Comparison of ENCODE assay signal across 8 cellular contexts in the genomic region with DNA sequence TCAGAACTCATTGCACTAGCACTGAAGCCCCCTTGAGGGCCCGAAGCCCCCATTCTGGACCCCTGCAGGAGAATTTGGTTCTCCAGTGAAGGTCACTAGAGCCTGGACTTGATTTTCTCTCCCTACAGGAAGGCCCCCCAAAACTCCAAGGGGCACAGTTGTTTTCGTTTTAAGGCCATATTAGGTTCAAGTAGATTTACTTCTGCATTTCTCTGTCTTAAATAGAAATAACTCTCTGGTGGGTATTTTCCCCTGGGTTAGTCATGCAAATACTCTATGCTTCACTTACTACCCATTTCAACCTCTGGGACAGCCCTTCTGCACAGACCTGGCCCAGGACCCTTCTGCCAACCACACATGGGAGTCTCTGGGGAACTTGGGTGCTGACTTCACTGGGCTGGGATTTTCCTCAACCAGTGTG. TPM values are rescaled to one million over a fixed set of nuclear protein-coding genes. Genes with fewer than 3 reads are reported as not detected.
A peak's percentile ranks its signal among the peaks of the same experiment; 100 is the strongest.
DNase-seq lines count a peak whose midpoint lies in the region; ATAC-seq, FAIRE-seq and TF ChIP-seq lines count a peak whose summit lies in the region.

No MANE protein-coding gene starts in this region.

- no peaks in the 10 kb centered on the region for H3K79me1 ChIP-seq in H1 (ENCODE audit: low read depth, low read length)

- FAIRE-seq in H1 (lab: Jason Lieb, UNC) = no peak

- peaks cover 7% of the 10 kb centered on the region; the same call in 1 of the 2 replicates for H3K23me2 ChIP-seq in H1 (ENCODE audit: low read depth, low read length)

- ATAC-seq in GM18511 (IDR thresholded peaks at IDR 0.05; ENCODE audit: unreplicated experiment) (peak; percentile 46), GM21737 (IDR thresholded peaks at IDR 0.05; ENCODE audit: unreplicated experiment) (peak; percentile 52)
- no peak for ATAC-seq in stimulated activated effector memory CD8-positive, alpha-beta T cell treated with anti-CD3 and anti-CD28 coated beads, Interleukin-12 subunit alpha, Interleukin-12 subunit beta, amount 100 ng/mL, for 72 hours

- DNase-seq in Karpas-422 = peak; percentile 95
- DNase-seq in H1 (ENCODE audit: low read depth in 1 of 2, low spot score in 2 of 2) = no peak
- no peak for DNase-seq in stimulated activated effector memory CD8-positive, alpha-beta T cell treated with anti-CD3 and anti-CD28 coated beads, Interleukin-12 subunit alpha, Interleukin-12 subunit beta, amount 100 ng/mL, for 72 hours (ENCODE audit: low spot score in 2 of 2)
- DNase-seq in effector CD4-positive, alpha-beta T cell = no peak
- DNase-seq in COLO829 (ENCODE audit: low spot score) = no peak
- DNase-seq in middle frontal gyrus (ENCODE audit: extremely low spot score, low spot score) = no peak

- no peak for TF ChIP-seq RAD21 in H1 (IDR thresholded peaks at IDR 0.05 in 1 of 2, conservative IDR thresholded peaks at IDR 0.05 in 1 of 2; ENCODE audit: low read depth in 2 of 2, low read length in 2 of 2)

- H4K91ac ChIP-seq in H1 (replicated peaks; ENCODE audit: insufficient read length, low read length) = no peak overlapping the region

- no peak overlapping the region for H3K27ac Mint-ChIP-seq in stimulated activated effector memory CD8-positive, alpha-beta T cell treated with anti-CD3 and anti-CD28 coated beads, Interleukin-12 subunit alpha, Interleukin-12 subunit beta, amount 100 ng/mL, for 72 hours

- H3K4me1 ChIP-seq in Karpas-422 (ENCODE audit: low read length) = peaks cover 69% of the 10 kb centered on the region
- peaks cover 0 to 7% (median 2%) of the 10 kb centered on the region in 4 experiments; a peak in 4 of 7 replicates for H3K4me1 ChIP-seq in H1 (replicated peaks in 1 of 4; ENCODE audit: control insufficient read depth in 3 of 4, insufficient read depth in 4 of 4, low read length in 3 of 4)

- H4K20me1 ChIP-seq in Karpas-422 (ENCODE audit: insufficient read depth, low read depth, low read length) (no peaks in the 10 kb centered on the region), H1 (replicated peaks in 1 of 2; ENCODE audit: control insufficient read depth in 1 of 2, insufficient read depth in 2 of 2, low read length in 2 of 2) (no peaks in the 10 kb centered on the region)

- H3K36me3 Mint-ChIP-seq in stimulated activated effector memory CD8-positive, alpha-beta T cell treated with anti-CD3 and anti-CD28 coated beads, Interleukin-12 subunit alpha, Interleukin-12 subunit beta, amount 100 ng/mL, for 72 hours = no peaks in the 10 kb centered on the region

- CTCF ChIA-PET in H1 (lab: Charles Lee; ENCODE audit: partially characterized antibody) = no interaction called here

- no peak for TF ChIP-seq POLR2A in H1 (IDR thresholded peaks at IDR 0.05; ENCODE audit: control extremely low read depth in 1 of 2, low read depth in 2 of 2, low read length in 2 of 2)

- H3K27me3 ChIP-seq in Karpas-422 (ENCODE audit: low read length) = no peaks in the 10 kb centered on the region
- peaks cover 0 to 2% (median 0%) of the 10 kb centered on the region in 4 experiments; a peak in 3 of 7 replicates for H3K27me3 ChIP-seq in H1 (replicated peaks in 1 of 4; ENCODE audit: control insufficient read depth in 3 of 4, extremely low read depth in 1 of 4, insufficient read depth in 3 of 4, low read length in 3 of 4)

- H3K9ac ChIP-seq in Karpas-422 (ENCODE audit: low read length) (peak overlapping the region; percentile 88), H1 (replicated peaks in 1 of 4; ENCODE audit: extremely low read depth in 1 of 4, low read depth in 3 of 4, low read length in 3 of 4) (no peak overlapping the region)

- H3K36me3 ChIP-seq in Karpas-422 (ENCODE audit: insufficient read depth, low read length) = no peaks in the 10 kb centered on the region
- no peaks in the 10 kb centered on the region for H3K36me3 ChIP-seq in H1 (ENCODE audit: control insufficient read depth in 2 of 4, insufficient read depth in 4 of 4, low read length in 3 of 4)

- no peak for TF ChIP-seq EP300 in H1 (IDR thresholded peaks at IDR 0.05; ENCODE audit: borderline replicate concordance in 1 of 2, low read depth in 2 of 2, low read length in 2 of 2)

- no peak overlapping the region for H2AK5ac ChIP-seq in H1 (ENCODE audit: low read depth, low read length)

- H3K4me3 ChIP-seq in Karpas-422 (ENCODE audit: low read length) (peak overlapping the region; percentile 67), H1 (ENCODE audit: extremely low read depth in 1 of 4, insufficient read depth in 2 of 4, low read depth in 3 of 4, low read length in 4 of 4) (peak overlapping the region in 1 of 4 experiments; percentile 55; a peak in 1 of 8 replicates)

- POLR2A ChIA-PET in H1 (lab: Charles Lee; ENCODE audit: partially characterized antibody) = interaction anchor here (0.7 kb wide), 1 partner anchor 1016 kb away, joined by 3 read pairs; no protein-coding TSS in a partner anchor

- H3K9me3 ChIP-seq in Karpas-422 (ENCODE audit: low read length) (no peaks in the 10 kb centered on the region), H1 (ENCODE audit: insufficient read depth in 2 of 2, low read depth in 1 of 2, low read length in 1 of 2) (no peaks in the 10 kb centered on the region)

- peak overlapping the region; percentile 100 for H3K27ac ChIP-seq in Karpas-422 (ENCODE audit: low read length)
- H3K27ac ChIP-seq in H1 (ENCODE audit: low read depth, low read length) = no peak overlapping the region

- no peak overlapping the region for H4K8ac ChIP-seq in H1 (ENCODE audit: extremely low read depth, insufficient read depth, low read length)

- no peaks in the 10 kb centered on the region for H3K9me3 Mint-ChIP-seq in stimulated activated effector memory CD8-positive, alpha-beta T cell treated with anti-CD3 and anti-CD28 coated beads, Interleukin-12 subunit alpha, Interleukin-12 subunit beta, amount 100 ng/mL, for 72 hours

- H3K79me2 ChIP-seq in Karpas-422 (ENCODE audit: low read length) = no peaks in the 10 kb centered on the region
- H3K79me2 ChIP-seq in H1 (ENCODE audit: control insufficient read depth in 1 of 2, insufficient read depth in 2 of 2, low read length in 2 of 2) = no peaks in the 10 kb centered on the region

- H3K18ac ChIP-seq in H1 (ENCODE audit: extremely low read depth, low read length) = no peak overlapping the region

- no peak overlapping the region for H4K5ac ChIP-seq in H1 (ENCODE audit: insufficient read length, low read depth, low read length)

- H2BK15ac ChIP-seq in H1 (ENCODE audit: low read length) = peak overlapping the region; percentile 40; the same call in 1 of the 2 replicates

- no peak overlapping the region for H2BK120ac ChIP-seq in H1 (replicated peaks; ENCODE audit: low read depth, low read length)

- no peaks in the 10 kb centered on the region for H3K9me2 ChIP-seq in Karpas-422 (replicated peaks; ENCODE audit: insufficient read depth, low read length)

- no peak for TF ChIP-seq CTCF in H1 (IDR thresholded peaks at IDR 0.05; ENCODE audit: control extremely low read depth in 1 of 3, insufficient read depth in 1 of 3, low read depth in 1 of 3, low read length in 3 of 3)

- H2BK12ac ChIP-seq in H1 (ENCODE audit: low read depth, low read length) = peak overlapping the region; percentile 71; the same call in 1 of the 2 replicates

- H2AFZ ChIP-seq in Karpas-422 (ENCODE audit: low read length) = no peak overlapping the region
- no peak overlapping the region for H2AFZ ChIP-seq in H1 (ENCODE audit: low read length)

- H3K4me3 Mint-ChIP-seq in stimulated activated effector memory CD8-positive, alpha-beta T cell treated with anti-CD3 and anti-CD28 coated beads, Interleukin-12 subunit alpha, Interleukin-12 subunit beta, amount 100 ng/mL, for 72 hours = peak overlapping the region; percentile 85

- peak overlapping the region; percentile 93 for H3K4me2 ChIP-seq in Karpas-422 (ENCODE audit: low read depth, low read length, poor library complexity, severe bottlenecking)
- H3K4me2 ChIP-seq in H1 (ENCODE audit: insufficient read depth in 1 of 2, low read depth in 2 of 2, low read length in 2 of 2) = peak overlapping the region; percentile 62 to 84; a peak in 3 of 4 replicates

- H2BK20ac ChIP-seq in H1 (ENCODE audit: low read length) = no peak overlapping the region

- H3K56ac ChIP-seq in H1 (replicated peaks; ENCODE audit: insufficient read length, low read depth, low read length) = no peak overlapping the region

- no peak overlapping the region for H3K23ac ChIP-seq in H1 (ENCODE audit: insufficient read length)

- peaks cover 19% of the 10 kb centered on the region for H3K4me1 Mint-ChIP-seq in stimulated activated effector memory CD8-positive, alpha-beta T cell treated with anti-CD3 and anti-CD28 coated beads, Interleukin-12 subunit alpha, Interleukin-12 subunit beta, amount 100 ng/mL, for 72 hours

- 82% methylated on average over 2 of the region's 2 CpGs; no CpG with 5 or more reads in 1 of the 2 experiments for WGBS in H1 (ENCODE audit: extremely low coverage in 1 of 2, insufficient coverage in 1 of 2, insufficient read length in 1 of 2, insufficient replicate concordance in 2 of 2, low coverage in 1 of 2, low lambda C conversion rate in 2 of 2, missing lambda C conversion rate in 1 of 2), 2 experiments

- no peak overlapping the region for H2BK5ac ChIP-seq in H1 (ENCODE audit: low read depth, low read length)

- H3K4ac ChIP-seq in H1 (replicated peaks; ENCODE audit: insufficient read length, low read depth, low read length) = no peak overlapping the region

- no peak overlapping the region for H3K14ac ChIP-seq in H1 (ENCODE audit: insufficient read length)

RNA-seq across cellular contexts. Expression of gene WEE1, which starts 41.6 kb away (rescaled TPM):
- total RNA-seq in Karpas-422 (2014; rRNA removed; shearing (Covaris generic); ENCODE audit: low replicate concordance) = 74.0 and 107 TPM in 2 replicates
- 115 and 120 TPM in 2 replicates for total RNA-seq in H1 (2021; fragmentation: NEBNext Ultra II Directional; extraction: Animal tissue kit (Norgen Biotek cat#: 25700))
- polyA plus RNA-seq in H1 (2011; rRNA removed) = 22.6 and 40.8 TPM in 2 replicates
- 49.2 TPM for polyA plus RNA-seq in H1 (2011; cell fraction: cytosol; rRNA removed)
- polyA plus RNA-seq in H1 (2011; cell fraction: nucleus; rRNA removed) = 21.5 TPM
- polyA plus RNA-seq in H1 (2012, experiment 1 of 2) = 55.4 to 89.1 TPM (median 63.7 TPM) in 4 replicates
- polyA plus RNA-seq in H1 (2012, experiment 2 of 2) = 19.5 TPM
- 55.2 TPM for polyA plus RNA-seq in H1 (2013, experiment 1 of 2)
- polyA plus RNA-seq in H1 (2013, experiment 2 of 2) = 53.3 TPM
- polyA minus RNA-seq in H1 (2011; rRNA and poly(A)+ RNA removed) = 48.9 and 53.0 TPM in 2 replicates
- polyA minus RNA-seq in H1 (2011; cell fraction: cytosol; rRNA and poly(A)+ RNA removed) = 37.4 TPM
- 91.8 TPM for polyA minus RNA-seq in H1 (2011; cell fraction: nucleus; rRNA and poly(A)+ RNA removed)

RNA-seq across cellular contexts. Expression of gene SWAP70, which starts 48.8 kb away (rescaled TPM):
- 77.0 and 82.4 TPM in 2 replicates for total RNA-seq in Karpas-422 (2014; rRNA removed; shearing (Covaris generic); ENCODE audit: low replicate concordance)
- 37.5 TPM in 2 replicates for total RNA-seq in H1 (2021; fragmentation: NEBNext Ultra II Directional; extraction: Animal tissue kit (Norgen Biotek cat#: 25700))
- polyA plus RNA-seq in H1 (2011; rRNA removed) = 9.8 and 14.8 TPM in 2 replicates
- 17.2 TPM for polyA plus RNA-seq in H1 (2011; cell fraction: cytosol; rRNA removed)
- polyA plus RNA-seq in H1 (2011; cell fraction: nucleus; rRNA removed) = 5.7 TPM
- polyA plus RNA-seq in H1 (2012, experiment 1 of 2) = 20.1 to 31.4 TPM (median 23.6 TPM) in 4 replicates
- 1.9 TPM for polyA plus RNA-seq in H1 (2012, experiment 2 of 2)
- 23.1 TPM for polyA plus RNA-seq in H1 (2013, experiment 1 of 2)
- polyA plus RNA-seq in H1 (2013, experiment 2 of 2) = 23.0 TPM
- 20.3 and 20.4 TPM in 2 replicates for polyA minus RNA-seq in H1 (2011; rRNA and poly(A)+ RNA removed)
- polyA minus RNA-seq in H1 (2011; cell fraction: cytosol; rRNA and poly(A)+ RNA removed) = 16.1 TPM
- 18.2 TPM for polyA minus RNA-seq in H1 (2011; cell fraction: nucleus; rRNA and poly(A)+ RNA removed)
